Comparison of ENCODE assay signal across 10 cellular contexts in the genomic region with DNA sequence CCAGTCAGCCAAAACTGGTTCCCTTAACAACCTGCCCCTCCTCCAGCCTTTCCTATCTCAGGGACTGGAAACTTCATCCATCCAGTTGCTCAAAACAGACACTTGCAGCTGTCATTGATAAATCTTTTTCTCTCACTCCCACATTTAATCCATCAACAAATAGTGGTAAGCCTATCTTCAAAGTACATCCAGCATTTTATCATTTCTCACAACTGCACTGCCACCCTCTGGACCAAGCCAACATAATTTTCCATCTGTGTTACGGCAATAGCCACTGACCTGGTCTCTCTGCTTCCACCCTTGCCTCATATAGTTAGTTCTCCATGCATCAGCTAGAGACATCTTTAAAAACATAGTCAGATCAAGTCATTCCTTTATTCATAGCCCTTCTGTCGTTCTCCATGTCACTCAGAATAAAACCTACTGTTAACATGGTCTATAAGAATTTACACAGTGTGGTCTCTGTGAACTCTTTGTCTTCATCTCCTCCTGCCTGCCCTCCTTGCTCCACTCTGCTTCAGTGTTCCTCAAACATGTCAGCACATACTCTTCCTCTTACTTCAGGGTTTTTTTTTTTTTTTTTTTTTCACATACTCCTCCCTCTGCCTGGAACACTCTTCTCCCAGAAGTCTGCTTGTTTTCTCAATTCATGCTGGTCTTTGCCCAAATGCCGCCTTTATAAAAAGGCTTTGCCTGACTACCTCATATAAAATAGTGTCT.
DNase-seq lines count a peak whose midpoint lies in the region; ATAC-seq and TF ChIP-seq lines count a peak whose summit lies in the region.
"Had no signal": no experiment of that assay in that cellular context is flagged by ENCODE, and none has a peak within 500 bp of the region (broad histone marks: within the 10 kb centered on the region; RNA-seq: fewer than 3 reads in every experiment).

No MANE protein-coding gene starts in this region.

- no peaks in the 10 kb centered on the region for H3K79me1 ChIP-seq in H9 (ENCODE audit: insufficient read depth, low read depth, low read length, poor library complexity, severe bottlenecking)

- no peak overlapping the region for H3K14ac ChIP-seq in H9 (ENCODE audit: insufficient read depth, low read length)

- no peaks in the 10 kb centered on the region for H3K36me3 ChIP-seq in liver (ENCODE audit: control insufficient read depth in 4 of 4, insufficient read depth in 3 of 4, low read depth in 1 of 4, low read length in 3 of 4)

- no peak for ATAC-seq in activated T-cell treated with anti-CD3 and anti-CD28 coated beads, Interleukin-2, amount 50 U/mL, for 72 hours (replicated peaks in 1 of 2)
- ATAC-seq in T-helper 17 cell: no peak

- H3K4me3 ChIP-seq in liver (ENCODE audit: low read depth in 1 of 3, low read length in 3 of 3): no peak overlapping the region

- no peak overlapping the region for H4K91ac ChIP-seq in H9 (ENCODE audit: insufficient read length, low read depth, low read length)

- no peaks in the 10 kb centered on the region for H3K23me2 ChIP-seq in H9 (ENCODE audit: insufficient read length, low read depth, low read length, poor library complexity, severe bottlenecking)

- H2BK5ac ChIP-seq in H9 (ENCODE audit: insufficient read length, low read length): no peak overlapping the region

- H3K23ac ChIP-seq in H9 (ENCODE audit: insufficient read length, low read depth, low read length): no peak overlapping the region

- H3K4me3 Mint-ChIP-seq in H9: no peak overlapping the region
- H3K4me3 Mint-ChIP-seq in activated T-cell treated with anti-CD3 and anti-CD28 coated beads, Interleukin-2, amount 50 U/mL, for 72 hours: no peak overlapping the region
- no peak overlapping the region for H3K4me3 Mint-ChIP-seq in T-helper 17 cell
- H3K4me3 Mint-ChIP-seq: activated B cell treated with CpG ODN at 0.5 μM for 24 hours had no signal

- DNase-seq in COR-L47 (lab: John Stamatoyannopoulos, UW) (peak; percentile 6), H9 (no peak), NCI-H2196 (lab: John Stamatoyannopoulos, UW; ENCODE audit: unreplicated experiment) (no peak), T-helper 17 cell (no peak)
- no peak for DNase-seq in activated T-cell treated with anti-CD3 and anti-CD28 coated beads, Interleukin-2, amount 50 U/mL, for 1 hour
- DNase-seq in activated T-cell treated with anti-CD3 and anti-CD28 coated beads, Interleukin-2, amount 50 U/mL, for 72 hours: no peak
- DNase-seq: activated B cell treated with CpG ODN at 0.5 μM for 24 hours, NCI-H146 had no signal

- H3K18ac ChIP-seq in H9 (ENCODE audit: insufficient read length, low read depth, low read length): no peak overlapping the region

- no peaks in the 10 kb centered on the region for H3K4me1 Mint-ChIP-seq in H9
- no peaks in the 10 kb centered on the region for H3K4me1 Mint-ChIP-seq in activated T-cell treated with anti-CD3 and anti-CD28 coated beads, Interleukin-2, amount 50 U/mL, for 72 hours (ENCODE audit: low read depth)
- H3K4me1 Mint-ChIP-seq in T-helper 17 cell: no peaks in the 10 kb centered on the region
- H3K4me1 Mint-ChIP-seq: activated B cell treated with CpG ODN at 0.5 μM for 24 hours had no signal

- no peaks in the 10 kb centered on the region for H3K4me1 ChIP-seq in H9 (ENCODE audit: insufficient read depth, low read length)
- no peaks in the 10 kb centered on the region for H3K4me1 ChIP-seq in liver (ENCODE audit: control insufficient read depth in 4 of 4, insufficient read depth in 4 of 4, low read length in 3 of 4)

- H3K27ac ChIP-seq in H9 (ENCODE audit: insufficient read length, low read depth, low read length) (no peak overlapping the region), VCaP (no peak overlapping the region), liver (ENCODE audit: low read depth in 1 of 2, low read length in 2 of 2) (no peak overlapping the region)

- TF ChIP-seq RAD21 in liver (IDR thresholded peaks at IDR 0.05): peak; percentile 25 to 60

- H3K4ac ChIP-seq in H9 (ENCODE audit: low read depth, low read length): no peak overlapping the region

- no peaks in the 10 kb centered on the region for H3K79me2 ChIP-seq in H9 (ENCODE audit: insufficient read depth, low read length)

- H3K27me3 ChIP-seq in H9 (ENCODE audit: insufficient read depth, low read length): no peaks in the 10 kb centered on the region
- H3K27me3 ChIP-seq in liver (ENCODE audit: control insufficient read depth in 4 of 4, insufficient read depth in 4 of 4, low read length in 3 of 4): peaks cover 0 to 11% (median under 1%) of the 10 kb centered on the region in 4 donors

- H3K27ac Mint-ChIP-seq in H9 (no peak overlapping the region), T-helper 17 cell (no peak overlapping the region)
- no peak overlapping the region for H3K27ac Mint-ChIP-seq in activated T-cell treated with anti-CD3 and anti-CD28 coated beads, Interleukin-2, amount 50 U/mL, for 72 hours
- H3K27ac Mint-ChIP-seq: activated B cell treated with CpG ODN at 0.5 μM for 24 hours had no signal

- H3K9ac ChIP-seq in H9 (ENCODE audit: extremely low read depth, insufficient read length, low read length): no peak overlapping the region
- H3K9ac ChIP-seq in liver (ENCODE audit: low read depth in 1 of 2, low read length in 2 of 2): no peak overlapping the region

- H2BK15ac ChIP-seq in H9 (ENCODE audit: low read depth, low read length): no peak overlapping the region

- H2AFZ ChIP-seq in H9 (ENCODE audit: low read length): no peak overlapping the region

- no peak overlapping the region for H2BK20ac ChIP-seq in H9 (ENCODE audit: low read depth, low read length, poor library complexity, severe bottlenecking)

- H3K9me3 ChIP-seq in H9 (ENCODE audit: control insufficient read depth, low read depth, low read length) (no peaks in the 10 kb centered on the region), liver (ENCODE audit: control insufficient read depth in 4 of 4, low read length in 3 of 4) (no peaks in the 10 kb centered on the region), T-helper 17 cell (ENCODE audit: control insufficient read depth, low read length, poor library complexity, severe bottlenecking) (no peaks in the 10 kb centered on the region)

- no peak overlapping the region for H4K5ac ChIP-seq in H9 (ENCODE audit: insufficient read length, low read depth, low read length)

- no peaks in the 10 kb centered on the region for H4K20me1 ChIP-seq in H9 (ENCODE audit: control insufficient read depth, insufficient read depth, insufficient read length)

- no peak overlapping the region for H2AK5ac ChIP-seq in H9 (ENCODE audit: insufficient read length, low read length)

- H2BK120ac ChIP-seq in H9 (ENCODE audit: low read depth, low read length, poor library complexity, severe bottlenecking): no peak overlapping the region

- H3T11ph ChIP-seq in H9 (ENCODE audit: low read length): no peak overlapping the region

- no peak overlapping the region for H4K8ac ChIP-seq in H9 (replicated peaks; ENCODE audit: insufficient read length, low read depth, low read length)

- H3K4me2 ChIP-seq in H9 (ENCODE audit: insufficient read depth, insufficient read length, low read length): no peak overlapping the region

- no peaks in the 10 kb centered on the region for H3K27me3 Mint-ChIP-seq in H9 (ENCODE audit: low read depth)
- no peaks in the 10 kb centered on the region for H3K27me3 Mint-ChIP-seq in activated T-cell treated with anti-CD3 and anti-CD28 coated beads, Interleukin-2, amount 50 U/mL, for 72 hours (ENCODE audit: low read depth)
- H3K27me3 Mint-ChIP-seq in T-helper 17 cell: peaks cover 12% of the 10 kb centered on the region

- TF ChIP-seq CTCF in H9 (conservative IDR thresholded peaks at IDR 0.05) (peak; percentile 26; the same call in 2 of the 3 replicates), VCaP (conservative IDR thresholded peaks at IDR 0.05) (peak; percentile 74), liver (IDR thresholded peaks at IDR 0.05; ENCODE audit: low read depth, low read length, missing input control) (no peak)

- no peak overlapping the region for H2BK12ac ChIP-seq in H9 (ENCODE audit: insufficient read length, low read depth, low read length)

- no CpG with 5 or more reads among the region's 3 CpGs for WGBS in H9 (ENCODE audit: extremely low coverage, insufficient read length, low lambda C conversion rate)
- 49% methylated on average over 3 of the region's 3 CpGs for WGBS in liver

- H3K36me3 Mint-ChIP-seq in H9 (ENCODE audit: insufficient read depth in 1 of 3, low read depth in 3 of 3) (no peaks in the 10 kb centered on the region), T-helper 17 cell (ENCODE audit: low read depth) (no peaks in the 10 kb centered on the region)
- H3K36me3 Mint-ChIP-seq in activated T-cell treated with anti-CD3 and anti-CD28 coated beads, Interleukin-2, amount 50 U/mL, for 72 hours (ENCODE audit: insufficient read depth in 2 of 2): no peaks in the 10 kb centered on the region

- H3K56ac ChIP-seq in H9 (ENCODE audit: insufficient read length, low read depth, low read length): no peak overlapping the region

- H3K9me3 Mint-ChIP-seq in H9: no peaks in the 10 kb centered on the region
- H3K9me3 Mint-ChIP-seq in activated T-cell treated with anti-CD3 and anti-CD28 coated beads, Interleukin-2, amount 50 U/mL, for 72 hours: no peaks in the 10 kb centered on the region
- H3K9me3 Mint-ChIP-seq: activated B cell treated with CpG ODN at 0.5 μM for 24 hours had no signal

TF ChIP-seq in liver, 16 proteins besides CTCF, POLR2A, EP300 and RAD21:
- TF ChIP-seq GABPA (IDR thresholded peaks at IDR 0.05 in 1 of 2, conservative IDR thresholded peaks at IDR 0.05 in 1 of 2) (no peak), JUND (IDR thresholded peaks at IDR 0.05) (no peak)
TF ChIP-seq in liver: peak in this region for 0.
